Comparison of ENCODE assay signal across 22 cellular contexts in the genomic region with DNA sequence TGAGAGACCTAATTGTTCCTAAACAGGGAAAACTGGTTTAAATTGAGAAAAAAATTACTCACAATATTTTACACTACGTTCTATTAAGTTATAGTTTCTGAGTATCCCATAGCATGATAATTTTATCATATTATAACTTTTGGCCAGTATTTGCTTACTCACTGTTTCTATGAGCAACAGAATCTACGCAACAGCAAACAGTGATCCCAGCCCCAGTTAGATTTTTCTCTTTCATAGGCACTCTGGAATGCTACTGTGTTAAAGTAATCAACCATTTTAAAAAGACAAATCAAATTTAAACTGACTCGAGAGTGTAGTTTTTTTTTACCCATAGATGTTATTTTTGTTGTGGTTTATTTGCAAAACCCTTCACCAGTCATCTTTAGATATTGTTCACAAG.
"Had no signal": no experiment of that assay in that cellular context is flagged by ENCODE, and none has a peak within 500 bp of the region (broad histone marks: within the 10 kb centered on the region; RNA-seq: fewer than 3 reads in every experiment).

No MANE protein-coding gene starts in this region.

- H3K27me3 ChIP-seq: dorsolateral prefrontal cortex, foreskin keratinocyte, right lobe of liver, testis, tibial nerve, upper lobe of right lung, vagina had no signal

- H3K36me3 ChIP-seq: right lobe of liver, upper lobe of right lung, vagina had no signal

- H3K9me3 ChIP-seq: psoas muscle, right lobe of liver, testis, upper lobe of right lung had no signal

- H3K4me1 ChIP-seq: foreskin keratinocyte, psoas muscle, testis, tibial nerve, upper lobe of right lung, vagina had no signal

- H3K4me3 ChIP-seq: dorsolateral prefrontal cortex, lung, psoas muscle, right lobe of liver, testis, tibial nerve, upper lobe of right lung, vagina had no signal

- H3K27ac ChIP-seq: dorsolateral prefrontal cortex, foreskin keratinocyte, psoas muscle, right lobe of liver, testis, tibial nerve, upper lobe of right lung, vagina had no signal

- DNase-seq: cortex of kidney; dorsolateral prefrontal cortex; effector CD8-positive, alpha-beta T cell; foreskin keratinocyte; immature natural killer cell; kidney; left cardiac atrium; left ventricle myocardium superior; mesendoderm; naive thymus-derived CD4-positive, alpha-beta T cell; nephron progenitor cell; psoas muscle; retina; right lobe of liver; stimulated activated CD4-positive, alpha-beta T cell treated with anti-CD3 and anti-CD28 coated beads, Interleukin-15, amount 100 ng/mL, for 24 hours; stimulated activated CD4-positive, alpha-beta T cell treated with anti-CD3 and anti-CD28 coated beads, Interleukin-1b, Interleukin-23, amount 100 ng/mL, for 48 hours; stimulated activated CD4-positive, alpha-beta T cell treated with anti-CD3 and anti-CD28 coated beads, Interleukin-4, amount 100 ng/mL, for 24 hours; testis; upper lobe of right lung had no signal
